In the genomic region with DNA sequence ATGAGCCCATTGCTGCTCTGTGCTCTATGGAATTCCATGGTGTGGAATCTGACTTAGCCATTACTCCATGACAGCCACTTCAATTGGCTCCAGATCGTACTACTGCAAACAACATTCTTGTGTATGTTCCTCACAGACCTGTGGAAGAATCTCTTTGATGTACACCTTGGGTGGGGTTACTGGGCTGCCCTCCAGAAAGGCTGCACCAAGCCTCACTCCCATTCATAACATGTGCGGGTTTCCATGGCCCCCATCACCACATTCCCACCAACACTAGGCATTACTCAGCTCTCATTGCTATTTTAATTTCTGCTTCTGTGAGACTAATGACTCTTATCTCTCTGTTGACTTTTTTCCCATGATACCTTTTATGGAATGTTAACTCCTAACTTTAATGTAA, we compare ENCODE assay signal across 14 cellular contexts.
"Had no signal": no experiment of that assay in that cellular context is flagged by ENCODE, and none has a peak within 500 bp of the region (broad histone marks: within the 10 kb centered on the region; RNA-seq: fewer than 3 reads in every experiment).

No MANE protein-coding gene starts in this region.

- H3K27ac Mint-ChIP-seq: activated naive CD4-positive, alpha-beta T cell treated with anti-CD3 and anti-CD28 coated beads, Interleukin-2, amount 10 ng/mL, durations not matched to agents 7 days and 5 days; activated T-helper 17 cell treated with anti-CD3 and anti-CD28 coated beads, Interleukin-2, amount 50 U/mL, for 72 hours had no signal

- H3K27me3 ChIP-seq: colonic mucosa, esophagus muscularis mucosa, right lobe of liver, spleen, stomach, testis, uterus had no signal

- H3K4me1 Mint-ChIP-seq: activated naive CD4-positive, alpha-beta T cell treated with anti-CD3 and anti-CD28 coated beads, Interleukin-2, amount 10 ng/mL, durations not matched to agents 7 days and 5 days; activated T-helper 17 cell treated with anti-CD3 and anti-CD28 coated beads, Interleukin-2, amount 50 U/mL, for 72 hours had no signal

- H3K36me3 ChIP-seq: colonic mucosa, esophagus muscularis mucosa, right lobe of liver, spleen, stomach, uterus had no signal

- H3K27me3 Mint-ChIP-seq: activated naive CD4-positive, alpha-beta T cell treated with anti-CD3 and anti-CD28 coated beads, Interleukin-2, amount 10 ng/mL, durations not matched to agents 7 days and 5 days; activated T-helper 17 cell treated with anti-CD3 and anti-CD28 coated beads, Interleukin-2, amount 50 U/mL, for 72 hours had no signal

- H3K27ac ChIP-seq: colonic mucosa, esophagus muscularis mucosa, psoas muscle, right lobe of liver, spleen, stomach, testis, uterus had no signal

- H3K9me3 ChIP-seq: colonic mucosa, esophagus muscularis mucosa, psoas muscle, right lobe of liver, spleen, stomach, testis, uterus had no signal

- H3K4me3 ChIP-seq: colonic mucosa, esophagus muscularis mucosa, psoas muscle, right lobe of liver, spleen, stomach, testis, uterus had no signal

- H3K36me3 Mint-ChIP-seq: activated naive CD4-positive, alpha-beta T cell treated with anti-CD3 and anti-CD28 coated beads, Interleukin-2, amount 10 ng/mL, durations not matched to agents 7 days and 5 days had no signal

- H3K4me1 ChIP-seq: colonic mucosa, esophagus muscularis mucosa, psoas muscle, right lobe of liver, spleen, testis, uterus had no signal

- H3K4me3 Mint-ChIP-seq: activated naive CD4-positive, alpha-beta T cell treated with anti-CD3 and anti-CD28 coated beads, Interleukin-2, amount 10 ng/mL, durations not matched to agents 7 days and 5 days; activated T-helper 17 cell treated with anti-CD3 and anti-CD28 coated beads, Interleukin-2, amount 50 U/mL, for 72 hours had no signal

- ATAC-seq: activated T-helper 17 cell treated with anti-CD3 and anti-CD28 coated beads, Interleukin-2, amount 50 U/mL, for 72 hours; psoas muscle; right lobe of liver had no signal

- DNase-seq: activated CD4-positive, CD25-positive, alpha-beta regulatory T cell treated with anti-CD3 and anti-CD28 coated beads, Interleukin-2, amount 50 U/mL, for 72 hours; activated naive CD4-positive, alpha-beta T cell treated with anti-CD3 and anti-CD28 coated beads, Interleukin-2, amount 10 ng/mL, durations not matched to agents 7 days and 5 days; central memory CD4-positive, alpha-beta T cell; colonic mucosa; glutamatergic neuron; hypothalamus; psoas muscle; right lobe of liver; spleen; stomach; testis; uterus had no signal
